ENCODE assay signal across 9 cellular contexts in the genomic region with DNA sequence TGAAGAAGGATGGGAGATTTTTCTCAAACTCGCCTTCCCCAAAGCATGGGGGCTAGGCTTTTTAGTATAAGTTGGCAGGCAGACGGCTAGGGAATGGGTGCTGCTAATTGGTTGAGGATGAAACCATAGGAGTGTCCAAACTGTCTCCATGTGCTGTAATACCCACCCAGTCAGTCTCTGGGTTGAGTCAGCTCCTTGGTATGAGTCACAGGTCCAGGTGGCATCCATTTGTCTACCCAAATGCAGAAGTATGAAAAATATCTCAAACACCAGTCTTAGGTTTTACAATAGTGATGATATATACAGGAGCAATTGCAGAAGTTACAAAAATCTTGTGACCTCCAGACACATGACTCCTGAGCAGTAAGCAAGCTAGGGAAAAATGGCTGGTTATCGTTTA. TPM values are rescaled to one million over a fixed set of nuclear protein-coding genes. Genes with fewer than 3 reads are reported as not detected.
DNase-seq lines count a peak whose midpoint lies in the region; ATAC-seq and TF ChIP-seq lines count a peak whose summit lies in the region.
"Had no signal": no experiment of that assay in that cellular context is flagged by ENCODE, and none has a peak within 500 bp of the region (broad histone marks: within the 10 kb centered on the region; RNA-seq: fewer than 3 reads in every experiment).

No MANE protein-coding gene starts in this region.

- H3K9me3 Mint-ChIP-seq in stimulated activated effector memory CD8-positive, alpha-beta T cell treated with anti-CD3 and anti-CD28 coated beads, Interleukin-12 subunit alpha, Interleukin-12 subunit beta, amount 100 ng/mL, for 72 hours: peaks cover 6% of the 10 kb centered on the region
- H3K9me3 Mint-ChIP-seq in chondrocyte (ENCODE audit: low read depth): no peaks in the 10 kb centered on the region

- H3K27ac Mint-ChIP-seq in stimulated activated effector memory CD8-positive, alpha-beta T cell treated with anti-CD3 and anti-CD28 coated beads, Interleukin-12 subunit alpha, Interleukin-12 subunit beta, amount 100 ng/mL, for 72 hours: no peak overlapping the region
- H3K27ac Mint-ChIP-seq in chondrocyte (ENCODE audit: unreplicated experiment): no peak overlapping the region

- no peaks in the 10 kb centered on the region for H3K36me3 Mint-ChIP-seq in stimulated activated effector memory CD8-positive, alpha-beta T cell treated with anti-CD3 and anti-CD28 coated beads, Interleukin-12 subunit alpha, Interleukin-12 subunit beta, amount 100 ng/mL, for 72 hours
- H3K36me3 Mint-ChIP-seq in chondrocyte (ENCODE audit: low read depth): peaks cover 1% of the 10 kb centered on the region

- no peak for TF ChIP-seq CTCF in chondrocyte (IDR thresholded peaks at IDR 0.05)

- ATAC-seq in GM19467 (IDR thresholded peaks at IDR 0.05; ENCODE audit: unreplicated experiment) (peak; percentile 66), HG03196 (IDR thresholded peaks at IDR 0.05; ENCODE audit: unreplicated experiment) (peak; percentile 67)
- ATAC-seq in stimulated activated effector memory CD8-positive, alpha-beta T cell treated with anti-CD3 and anti-CD28 coated beads, Interleukin-12 subunit alpha, Interleukin-12 subunit beta, amount 100 ng/mL, for 72 hours: peak; percentile 54
- ATAC-seq: sciatic nerve had no signal

- H3K4me1 Mint-ChIP-seq in stimulated activated effector memory CD8-positive, alpha-beta T cell treated with anti-CD3 and anti-CD28 coated beads, Interleukin-12 subunit alpha, Interleukin-12 subunit beta, amount 100 ng/mL, for 72 hours: no peaks in the 10 kb centered on the region
- H3K4me1 Mint-ChIP-seq in chondrocyte (ENCODE audit: low read depth): no peaks in the 10 kb centered on the region

- DNase-seq in SKM-1 treated with dmso at 0.1 percent for 144 hours (lab: John Stamatoyannopoulos, UW; ENCODE audit: unreplicated experiment) (peak; percentile 83), NCI-H524 treated with DMSO at 0.1 percent for 48 hours (lab: John Stamatoyannopoulos, UW) (no peak), chondrocyte (ENCODE audit: low spot score) (no peak), COLO668 (lab: John Stamatoyannopoulos, UW; ENCODE audit: unreplicated experiment) (no peak)
- no peak for DNase-seq in stimulated activated effector memory CD8-positive, alpha-beta T cell treated with anti-CD3 and anti-CD28 coated beads, Interleukin-12 subunit alpha, Interleukin-12 subunit beta, amount 100 ng/mL, for 72 hours (ENCODE audit: low spot score in 2 of 2)
- DNase-seq: NCI-H1105 treated with DMSO at 0.1 percent for 48 hours had no signal

- no peak overlapping the region for H3K4me3 Mint-ChIP-seq in stimulated activated effector memory CD8-positive, alpha-beta T cell treated with anti-CD3 and anti-CD28 coated beads, Interleukin-12 subunit alpha, Interleukin-12 subunit beta, amount 100 ng/mL, for 72 hours
- no peak overlapping the region for H3K4me3 Mint-ChIP-seq in chondrocyte (ENCODE audit: unreplicated experiment)

- peaks cover 4% of the 10 kb centered on the region for H3K27me3 Mint-ChIP-seq in chondrocyte (ENCODE audit: low read depth)

RNA-seq across cellular contexts. Expression of gene CCSER1, which starts 27.4 kb away (rescaled TPM):
- 0.24 TPM in 1 of 3 replicates, not detected in the others for total RNA-seq in chondrocyte
